Comparison of ENCODE assay signal across 8 cellular contexts in the genomic region with DNA sequence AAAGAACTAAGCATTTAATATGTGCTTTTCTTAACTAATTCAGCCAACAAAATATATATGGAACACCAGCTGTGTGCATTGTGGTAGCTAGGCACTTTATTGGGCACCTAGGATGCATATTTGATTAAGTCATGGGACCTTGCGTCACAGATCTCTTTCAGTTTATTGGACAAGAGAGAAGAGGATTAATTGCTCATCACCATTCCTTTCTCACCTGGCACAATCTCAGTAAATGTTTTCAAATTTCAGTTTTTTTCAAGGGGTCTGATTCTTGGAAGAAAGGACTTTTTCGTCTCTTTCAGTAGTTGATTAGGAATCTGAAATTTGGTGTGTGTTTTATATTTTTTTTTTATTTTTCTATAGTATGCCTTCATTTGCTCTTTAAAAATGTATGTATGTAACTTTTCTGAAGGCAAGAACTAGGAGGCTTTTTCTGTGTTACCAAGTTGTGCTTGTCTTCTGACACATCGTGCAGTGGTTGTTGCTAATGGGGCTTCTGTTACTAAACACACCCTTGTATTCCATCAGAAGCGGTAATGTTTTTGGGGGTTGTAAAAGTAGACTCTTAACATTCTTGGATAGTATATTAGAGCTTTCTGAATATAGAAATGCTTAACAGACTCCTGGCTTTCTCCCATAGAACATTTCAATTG. TPM values are rescaled to one million over a fixed set of nuclear protein-coding genes. Genes with fewer than 3 reads are reported as not detected.
DNase-seq lines count a peak whose midpoint lies in the region; ATAC-seq and TF ChIP-seq lines count a peak whose summit lies in the region.

No MANE protein-coding gene starts in this region.

- peaks cover 4% of the 10 kb centered on the region for H3K27me3 Mint-ChIP-seq in CD4-positive, CD25-positive, alpha-beta regulatory T cell

- no peak for ATAC-seq in CD4-positive, CD25-positive, alpha-beta regulatory T cell (ENCODE audit: low read depth in 2 of 2)
- ATAC-seq in HG03565 (IDR thresholded peaks at IDR 0.05; ENCODE audit: unreplicated experiment): no peak
- no peak for ATAC-seq in GM18505 (IDR thresholded peaks at IDR 0.05; ENCODE audit: unreplicated experiment)
- ATAC-seq in HG02763 (IDR thresholded peaks at IDR 0.05; ENCODE audit: unreplicated experiment): no peak
- ATAC-seq in GM21825 (IDR thresholded peaks at IDR 0.05; ENCODE audit: unreplicated experiment): no peak

- in situ Hi-C loops in brain microvascular endothelial cell (cut with HindIII; ENCODE audit: low pct_ligation_motif_present, low sequenced_read_pairs): loop anchor here (25.0 kb wide), 1 partner anchor 411 kb away; no protein-coding TSS in a partner anchor

- H3K79me2 ChIP-seq in KMS-11 (ENCODE audit: insufficient read depth, low read depth): peaks cover 70% of the 10 kb centered on the region

- H3K4me3 ChIP-seq in CD4-positive, CD25-positive, alpha-beta regulatory T cell (ENCODE audit: low read depth, low read length): peak overlapping the region; percentile 96
- H3K4me3 ChIP-seq in KMS-11 (IDR thresholded peaks at IDR 0.05; ENCODE audit: insufficient read depth, low read depth, low read length): peak overlapping the region; percentile 8
- H3K4me3 ChIP-seq in brain microvascular endothelial cell (ENCODE audit: low read depth, low read length): peak overlapping the region; percentile 86

- no peaks in the 10 kb centered on the region for H3K9me3 ChIP-seq in CD4-positive, CD25-positive, alpha-beta regulatory T cell (ENCODE audit: control insufficient read depth in 2 of 2, low read length in 2 of 2)

- H3K4me3 Mint-ChIP-seq in CD4-positive, CD25-positive, alpha-beta regulatory T cell: peak overlapping the region; percentile 90 to 98 (median 96)

- peak in 1 of 3 donors; percentile 53 for DNase-seq in CD4-positive, CD25-positive, alpha-beta regulatory T cell
- DNase-seq in brain microvascular endothelial cell (no peak), myocyte (ENCODE audit: low read depth) (peak; percentile 58)

- H3K27me3 ChIP-seq in CD4-positive, CD25-positive, alpha-beta regulatory T cell (ENCODE audit: control insufficient read depth, insufficient read depth, low read length): no peaks in the 10 kb centered on the region
- H3K27me3 ChIP-seq in KMS-11 (ENCODE audit: insufficient read depth, low read depth): no peaks in the 10 kb centered on the region
- H3K27me3 ChIP-seq in brain microvascular endothelial cell (replicated peaks): no peaks in the 10 kb centered on the region

- peaks cover 58% of the 10 kb centered on the region for H3K4me1 ChIP-seq in CD4-positive, CD25-positive, alpha-beta regulatory T cell (ENCODE audit: control insufficient read depth, insufficient read depth, low read length, poor library complexity, severe bottlenecking)
- peaks cover 63% of the 10 kb centered on the region for H3K4me1 ChIP-seq in KMS-11 (ENCODE audit: low read depth, poor library complexity, severe bottlenecking)

- H2AFZ ChIP-seq in KMS-11 (ENCODE audit: low read depth): no peak overlapping the region

- H3K36me3 Mint-ChIP-seq in CD4-positive, CD25-positive, alpha-beta regulatory T cell: peaks cover 21% of the 10 kb centered on the region

- no peaks in the 10 kb centered on the region for H3K9me3 Mint-ChIP-seq in CD4-positive, CD25-positive, alpha-beta regulatory T cell

- TF ChIP-seq POLR2A in GM18505 (IDR thresholded peaks at IDR 0.05; ENCODE audit: borderline replicate concordance, extremely low read depth, insufficient read depth, insufficient read length): no peak

- peak overlapping the region; percentile 66 to 98 (median 88) for H3K27ac Mint-ChIP-seq in CD4-positive, CD25-positive, alpha-beta regulatory T cell

- H3K9ac ChIP-seq in KMS-11: peak overlapping the region; percentile 91

- peaks cover 58% of the 10 kb centered on the region for H4K20me1 ChIP-seq in KMS-11 (ENCODE audit: insufficient read depth)

- no peak overlapping the region for H3K27ac ChIP-seq in CD4-positive, CD25-positive, alpha-beta regulatory T cell (ENCODE audit: insufficient read depth, low read length, poor library complexity, severe bottlenecking)
- peak overlapping the region; percentile 87 for H3K27ac ChIP-seq in KMS-11
- H3K27ac ChIP-seq in brain microvascular endothelial cell: peak overlapping the region; percentile 91

- H3K4me1 Mint-ChIP-seq in CD4-positive, CD25-positive, alpha-beta regulatory T cell: peaks cover 42 to 81% (median 57%) of the 10 kb centered on the region in 4 donors

- peaks cover 32% of the 10 kb centered on the region for H3K36me3 ChIP-seq in CD4-positive, CD25-positive, alpha-beta regulatory T cell (ENCODE audit: control insufficient read depth, insufficient read depth, low read length)
- peaks cover 26% of the 10 kb centered on the region for H3K36me3 ChIP-seq in KMS-11 (ENCODE audit: insufficient read depth)
- peaks cover 32% of the 10 kb centered on the region for H3K36me3 ChIP-seq in brain microvascular endothelial cell (replicated peaks)

- TF ChIP-seq CTCF in KMS-11 (conservative IDR thresholded peaks at IDR 0.05; ENCODE audit: low read depth, low read length) (no peak), brain microvascular endothelial cell (IDR thresholded peaks at IDR 0.05; ENCODE audit: low read depth, low read length, missing control alignments) (no peak)

- H3K4me2 ChIP-seq in KMS-11: peak overlapping the region; percentile 96

RNA-seq across cellular contexts. Expression of gene TIPARP, which starts 2.2 kb away (rescaled TPM):
- 120 TPM for total RNA-seq in CD4-positive, CD25-positive, alpha-beta regulatory T cell
- polyA plus RNA-seq in CD4-positive, CD25-positive, alpha-beta regulatory T cell: 10 to 100 TPM; 11.5 to 24.2 (median 19.5) TPM
- 81.1 and 82.9 TPM in 2 replicates for total RNA-seq in myocyte
- 13.1 TPM for polyA plus RNA-seq in myocyte (2012)

Comparison
In these comparisons a context has a peak if more than half of its experiments do, and no peak if none do; other contexts are left out.
1. H3K4me3 ChIP-seq: peak in every context shown above with its lines; median percentile 96 in CD4-positive, CD25-positive, alpha-beta regulatory T cell; 86 in brain microvascular endothelial cell; 8 in KMS-11.